Comparison of ENCODE assay signal across 1 cellular context in genomic region chr1:31669433-31669785, GRCh38.
TF ChIP-seq lines count a peak whose summit lies in the region.

No MANE protein-coding gene starts in this region.

TF ChIP-seq in GM23338, 12 proteins besides CTCF, POLR2A, EP300 and RAD21 (continued from another document):
- no peak for TF ChIP-seq ZNF114 (CRISPR knock-in tag; IDR thresholded peaks at IDR 0.05)
- no peak for TF ChIP-seq ZNF462 (CRISPR knock-in tag; IDR thresholded peaks at IDR 0.05)
- no peak for TF ChIP-seq ETS1 (IDR thresholded peaks at IDR 0.05)
TF ChIP-seq in GM23338: peak in this region for 0.
